2 cellular contexts compared by ENCODE assay signal in the genomic region with DNA sequence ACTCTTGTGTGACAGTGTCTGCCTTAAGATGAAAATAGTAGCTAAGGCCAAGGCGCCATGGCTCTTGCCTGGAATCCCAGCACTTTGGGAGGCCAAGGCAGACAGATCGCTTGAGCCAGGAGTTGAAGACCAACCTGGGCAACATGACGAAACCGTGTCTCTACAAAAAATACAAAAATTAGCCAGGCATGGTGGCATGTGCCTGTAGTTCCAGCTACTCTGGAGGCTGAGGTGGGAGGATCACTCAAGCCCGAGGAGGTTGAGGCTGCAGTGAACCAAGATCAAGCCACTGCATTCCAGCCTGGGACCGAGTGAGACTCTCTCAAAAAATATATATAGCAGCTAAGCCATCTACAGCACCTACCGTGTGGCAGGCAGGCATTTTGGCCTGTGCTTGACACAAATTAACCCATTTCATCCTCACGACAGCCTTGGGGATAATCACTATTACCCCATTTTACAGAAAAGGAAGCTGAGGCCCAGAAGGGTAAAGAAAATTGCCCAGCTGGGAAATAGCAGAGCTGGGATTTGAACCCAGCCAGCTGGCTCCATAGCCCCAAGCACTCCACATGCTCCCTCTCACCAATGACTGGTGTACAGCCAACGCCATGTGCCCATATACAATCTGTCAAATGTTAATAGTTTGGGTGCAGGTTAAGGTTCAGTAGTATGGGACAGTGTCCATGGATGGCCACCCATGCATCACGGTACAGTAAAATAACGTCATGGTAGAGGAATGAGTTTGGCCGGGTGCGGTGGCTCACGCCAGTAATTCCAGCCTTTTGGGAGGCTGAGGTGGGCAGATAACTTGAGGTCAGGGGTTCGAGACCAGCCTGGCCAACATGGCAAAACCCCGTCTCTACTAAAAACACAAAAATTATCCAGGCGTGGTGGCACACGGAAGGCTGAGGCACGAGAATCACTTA.
TF ChIP-seq lines count a peak whose summit lies in the region.

No MANE protein-coding gene starts in this region.

TF ChIP-seq in SK-N-SH, 30 proteins besides CTCF, POLR2A, EP300 and RAD21 (continued from another document):
- TF ChIP-seq FOSL2 (IDR thresholded peaks at IDR 0.05; ENCODE audit: borderline replicate concordance, low read depth) (no peak), GABPA (IDR thresholded peaks at IDR 0.05; ENCODE audit: low read depth) (no peak), PBX3 (IDR thresholded peaks at IDR 0.05) (no peak), CHD2 (IDR thresholded peaks at IDR 0.05; ENCODE audit: low read length, partially characterized antibody) (no peak), GATA2 (CRISPR knock-in tag; IDR thresholded peaks at IDR 0.05) (no peak), EZH2phosphoT487 (IDR thresholded peaks at IDR 0.05; ENCODE audit: borderline replicate concordance, low read depth) (no peak), USF2 (IDR thresholded peaks at IDR 0.05; ENCODE audit: borderline replicate concordance, low read depth, low read length) (no peak), RFX5 (IDR thresholded peaks at IDR 0.05; ENCODE audit: low read length) (no peak), RCOR1 (IDR thresholded peaks at IDR 0.05; ENCODE audit: low read length) (no peak), TEAD4 (IDR thresholded peaks at IDR 0.05; ENCODE audit: borderline replicate concordance, insufficient read depth) (no peak), USF1 (IDR thresholded peaks at IDR 0.05; ENCODE audit: borderline replicate concordance, low read depth) (no peak), YY1 (IDR thresholded peaks at IDR 0.05; ENCODE audit: low read depth) (no peak)
- TF ChIP-seq, protein P1, sequence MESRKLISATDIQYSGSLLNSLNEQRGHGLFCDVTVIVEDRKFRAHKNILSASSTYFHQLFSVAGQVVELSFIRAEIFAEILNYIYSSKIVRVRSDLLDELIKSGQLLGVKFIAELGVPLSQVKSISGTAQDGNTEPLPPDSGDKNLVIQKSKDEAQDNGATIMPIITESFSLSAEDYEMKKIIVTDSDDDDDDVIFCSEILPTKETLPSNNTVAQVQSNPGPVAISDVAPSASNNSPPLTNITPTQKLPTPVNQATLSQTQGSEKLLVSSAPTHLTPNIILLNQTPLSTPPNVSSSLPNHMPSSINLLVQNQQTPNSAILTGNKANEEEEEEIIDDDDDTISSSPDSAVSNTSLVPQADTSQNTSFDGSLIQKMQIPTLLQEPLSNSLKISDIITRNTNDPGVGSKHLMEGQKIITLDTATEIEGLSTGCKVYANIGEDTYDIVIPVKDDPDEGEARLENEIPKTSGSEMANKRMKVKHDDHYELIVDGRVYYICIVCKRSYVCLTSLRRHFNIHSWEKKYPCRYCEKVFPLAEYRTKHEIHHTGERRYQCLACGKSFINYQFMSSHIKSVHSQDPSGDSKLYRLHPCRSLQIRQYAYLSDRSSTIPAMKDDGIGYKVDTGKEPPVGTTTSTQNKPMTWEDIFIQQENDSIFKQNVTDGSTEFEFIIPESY (IDR thresholded peaks at IDR 0.05; ENCODE audit: borderline replicate concordance, low read depth), result no peak
- TF ChIP-seq, protein P2, sequence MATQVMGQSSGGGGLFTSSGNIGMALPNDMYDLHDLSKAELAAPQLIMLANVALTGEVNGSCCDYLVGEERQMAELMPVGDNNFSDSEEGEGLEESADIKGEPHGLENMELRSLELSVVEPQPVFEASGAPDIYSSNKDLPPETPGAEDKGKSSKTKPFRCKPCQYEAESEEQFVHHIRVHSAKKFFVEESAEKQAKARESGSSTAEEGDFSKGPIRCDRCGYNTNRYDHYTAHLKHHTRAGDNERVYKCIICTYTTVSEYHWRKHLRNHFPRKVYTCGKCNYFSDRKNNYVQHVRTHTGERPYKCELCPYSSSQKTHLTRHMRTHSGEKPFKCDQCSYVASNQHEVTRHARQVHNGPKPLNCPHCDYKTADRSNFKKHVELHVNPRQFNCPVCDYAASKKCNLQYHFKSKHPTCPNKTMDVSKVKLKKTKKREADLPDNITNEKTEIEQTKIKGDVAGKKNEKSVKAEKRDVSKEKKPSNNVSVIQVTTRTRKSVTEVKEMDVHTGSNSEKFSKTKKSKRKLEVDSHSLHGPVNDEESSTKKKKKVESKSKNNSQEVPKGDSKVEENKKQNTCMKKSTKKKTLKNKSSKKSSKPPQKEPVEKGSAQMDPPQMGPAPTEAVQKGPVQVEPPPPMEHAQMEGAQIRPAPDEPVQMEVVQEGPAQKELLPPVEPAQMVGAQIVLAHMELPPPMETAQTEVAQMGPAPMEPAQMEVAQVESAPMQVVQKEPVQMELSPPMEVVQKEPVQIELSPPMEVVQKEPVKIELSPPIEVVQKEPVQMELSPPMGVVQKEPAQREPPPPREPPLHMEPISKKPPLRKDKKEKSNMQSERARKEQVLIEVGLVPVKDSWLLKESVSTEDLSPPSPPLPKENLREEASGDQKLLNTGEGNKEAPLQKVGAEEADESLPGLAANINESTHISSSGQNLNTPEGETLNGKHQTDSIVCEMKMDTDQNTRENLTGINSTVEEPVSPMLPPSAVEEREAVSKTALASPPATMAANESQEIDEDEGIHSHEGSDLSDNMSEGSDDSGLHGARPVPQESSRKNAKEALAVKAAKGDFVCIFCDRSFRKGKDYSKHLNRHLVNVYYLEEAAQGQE (IDR thresholded peaks at IDR 0.05; ENCODE audit: low read depth, low read length), result no peak

TF ChIP-seq in SK-N-SH treated with all-trans-retinoic acid at 6 μM for 48 hours, 23 proteins besides CTCF, POLR2A, EP300 and RAD21:
- no peak for TF ChIP-seq TSHZ2 (CRISPR knock-in tag; IDR thresholded peaks at IDR 0.05)
- TF ChIP-seq POU6F1 (CRISPR knock-in tag; IDR thresholded peaks at IDR 0.05; ENCODE audit: borderline replicate concordance, low read depth), result no peak
